ENCODE assay signal across 1 cellular context in genomic region chr15:40893733-40894688, GRCh38.
TF ChIP-seq lines count a peak whose summit lies in the region.

VPS18 (plus strand) TSS chr15:40894450; CDS start chr15:40894769, 319 bp downstream.

TF ChIP-seq in HepG2, 621 proteins besides CTCF, POLR2A, EP300 and RAD21 (continued from another document):
- TF ChIP-seq E2F5 (CRISPR knock-in tag; conservative IDR thresholded peaks at IDR 0.05) (no peak), FOXA3 (CRISPR knock-in tag; IDR thresholded peaks at IDR 0.05) (peak; percentile 40), THRA (CRISPR knock-in tag; IDR thresholded peaks at IDR 0.05; ENCODE audit: borderline replicate concordance) (no peak), ZFP36L1 (CRISPR knock-in tag; IDR thresholded peaks at IDR 0.05) (peak; percentile 56; the same call in 1 of the 2 replicates), ZNF563 (CRISPR knock-in tag; IDR thresholded peaks at IDR 0.05) (peak; percentile 25; the same call in 1 of the 2 replicates), ZNF605 (CRISPR knock-in tag; IDR thresholded peaks at IDR 0.05) (peak; percentile 60; the same call in 1 of the 2 replicates), HNF1A (IDR thresholded peaks at IDR 0.05; ENCODE audit: low read depth) (0 out of 2 replicates have a peak, but pooled peaks have one; percentile 2), HNF1A (CRISPR knock-in tag; IDR thresholded peaks at IDR 0.05; ENCODE audit: borderline replicate concordance) (no peak), ETV5 (CRISPR knock-in tag; IDR thresholded peaks at IDR 0.05; ENCODE audit: borderline replicate concordance) (peak; percentile 41; the same call in 1 of the 2 replicates), SIN3A (IDR thresholded peaks at IDR 0.05; ENCODE audit: borderline replicate concordance, low read depth, low read length) (peak; percentile 80; the same call in 1 of the 2 replicates), GFI1 (CRISPR knock-in tag; IDR thresholded peaks at IDR 0.05; ENCODE audit: borderline replicate concordance) (0 out of 2 replicates have a peak, but pooled peaks have one; percentile 59), YEATS4 (CRISPR knock-in tag; IDR thresholded peaks at IDR 0.05; ENCODE audit: borderline replicate concordance) (peak; percentile 90; the same call in 1 of the 2 replicates), ZNF24 (IDR thresholded peaks at IDR 0.05) (no peak), ZNF615 (CRISPR knock-in tag; IDR thresholded peaks at IDR 0.05; ENCODE audit: borderline replicate concordance) (no peak), ELF1 (CRISPR knock-in tag; IDR thresholded peaks at IDR 0.05) (peak; percentile 96), PAWR (CRISPR knock-in tag; IDR thresholded peaks at IDR 0.05; ENCODE audit: borderline replicate concordance) (0 out of 2 replicates have a peak, but pooled peaks have one; percentile 51), ZNF768 (CRISPR knock-in tag; IDR thresholded peaks at IDR 0.05) (peak; percentile 52; the same call in 1 of the 2 replicates), ZNF329 (CRISPR knock-in tag; IDR thresholded peaks at IDR 0.05; ENCODE audit: low read depth) (peak; percentile 41; the same call in 1 of the 2 replicates), ZSCAN21 (CRISPR knock-in tag; IDR thresholded peaks at IDR 0.05; ENCODE audit: borderline replicate concordance) (peak; percentile 77; the same call in 1 of the 2 replicates), NFATC3 (CRISPR knock-in tag; IDR thresholded peaks at IDR 0.05) (no peak), ZFP36L2 (CRISPR knock-in tag; IDR thresholded peaks at IDR 0.05) (no peak), CBFB (CRISPR knock-in tag; IDR thresholded peaks at IDR 0.05) (peak; percentile 66; the same call in 1 of the 2 replicates), TFDP2 (CRISPR knock-in tag; IDR thresholded peaks at IDR 0.05) (peak; percentile 84), ZNF251 (CRISPR knock-in tag; IDR thresholded peaks at IDR 0.05) (no peak), ONECUT2 (CRISPR knock-in tag; IDR thresholded peaks at IDR 0.05) (no peak), MAZ (IDR thresholded peaks at IDR 0.05; ENCODE audit: borderline replicate concordance, low read depth, low read length) (peak; percentile 76), MAZ (CRISPR knock-in tag; IDR thresholded peaks at IDR 0.05; ENCODE audit: low read depth) (no peak), HOXA3 (CRISPR knock-in tag; IDR thresholded peaks at IDR 0.05) (peak; percentile 94), TEAD2 (CRISPR knock-in tag; IDR thresholded peaks at IDR 0.05) (no peak), CBX1 (IDR thresholded peaks at IDR 0.05; ENCODE audit: low read depth) (peak; percentile 38), ZBTB7B (CRISPR knock-in tag; IDR thresholded peaks at IDR 0.05) (no peak), ZBTB38 (CRISPR knock-in tag; IDR thresholded peaks at IDR 0.05) (peak; percentile 65), ZNF12 (CRISPR knock-in tag; IDR thresholded peaks at IDR 0.05) (0 out of 2 replicates have a peak, but pooled peaks have one; percentile 62), ARNT (IDR thresholded peaks at IDR 0.05) (no peak), KLF6 (CRISPR knock-in tag; IDR thresholded peaks at IDR 0.05) (0 out of 2 replicates have a peak, but pooled peaks have one; percentile 21), NR2F6 (IDR thresholded peaks at IDR 0.05) (no peak), NR2F6 (CRISPR knock-in tag; IDR thresholded peaks at IDR 0.05) (peak; percentile 37; the same call in 1 of the 2 replicates), CREB1 (IDR thresholded peaks at IDR 0.05) (peak; percentile 93), CREB1 (CRISPR knock-in tag; IDR thresholded peaks at IDR 0.05) (peak; percentile 96), ISL2 (CRISPR knock-in tag; IDR thresholded peaks at IDR 0.05) (peak; percentile 17; the same call in 1 of the 2 replicates), ZNF75D (CRISPR knock-in tag; IDR thresholded peaks at IDR 0.05; ENCODE audit: borderline replicate concordance) (no peak), ZNF558 (CRISPR knock-in tag; IDR thresholded peaks at IDR 0.05; ENCODE audit: borderline replicate concordance) (peak; percentile 45; the same call in 1 of the 2 replicates), ZNF333 (CRISPR knock-in tag; IDR thresholded peaks at IDR 0.05; ENCODE audit: borderline replicate concordance) (0 out of 2 replicates have a peak, but pooled peaks have one; percentile 41), ZNF543 (CRISPR knock-in tag; IDR thresholded peaks at IDR 0.05) (no peak; the same call in 1 of the 2 replicates), ZNF709 (CRISPR knock-in tag; IDR thresholded peaks at IDR 0.05) (no peak)
- TF ChIP-seq, protein P1, sequence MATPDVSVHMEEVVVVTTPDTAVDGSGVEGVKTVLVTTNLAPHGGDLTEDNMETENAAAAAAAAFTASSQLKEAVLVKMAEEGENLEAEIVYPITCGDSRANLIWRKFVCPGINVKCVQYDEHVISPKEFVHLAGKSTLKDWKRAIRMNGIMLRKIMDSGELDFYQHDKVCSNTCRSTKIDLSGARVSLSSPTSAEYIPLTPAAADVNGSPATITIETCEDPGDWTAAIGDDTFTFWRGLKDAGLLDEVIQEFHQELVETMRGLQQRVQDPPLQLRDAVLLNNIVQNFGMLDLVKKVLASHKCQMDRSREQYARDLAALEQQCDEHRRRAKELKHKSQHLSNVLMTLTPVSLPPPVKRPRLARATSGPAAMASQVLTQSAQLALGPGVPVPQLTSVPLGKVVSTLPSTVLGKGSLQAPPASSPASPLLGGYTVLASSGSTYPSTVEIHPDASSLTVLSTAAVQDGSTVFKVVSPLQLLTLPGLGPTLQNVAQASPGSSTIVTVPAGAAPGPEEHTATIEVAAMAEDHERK (CRISPR knock-in tag; IDR thresholded peaks at IDR 0.05; ENCODE audit: low read depth), result peak; percentile 88
- TF ChIP-seq, protein P2, sequence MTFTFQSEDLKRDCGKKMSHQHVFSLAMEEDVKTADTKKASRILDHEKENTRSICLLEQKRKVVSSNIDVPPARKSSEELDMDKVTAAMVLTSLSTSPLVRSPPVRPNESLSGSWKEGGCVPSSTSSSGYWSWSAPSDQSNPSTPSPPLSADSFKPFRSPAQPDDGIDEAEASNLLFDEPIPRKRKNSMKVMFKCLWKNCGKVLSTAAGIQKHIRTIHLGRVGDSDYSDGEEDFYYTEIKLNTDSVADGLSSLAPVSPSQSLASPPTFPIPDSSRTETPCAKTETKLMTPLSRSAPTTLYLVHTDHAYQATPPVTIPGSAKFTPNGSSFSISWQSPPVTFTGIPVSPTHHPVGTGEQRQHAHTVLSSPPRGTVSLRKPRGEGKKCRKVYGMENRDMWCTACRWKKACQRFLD (CRISPR knock-in tag; IDR thresholded peaks at IDR 0.05; ENCODE audit: borderline replicate concordance), result no peak
- TF ChIP-seq, protein P3, sequence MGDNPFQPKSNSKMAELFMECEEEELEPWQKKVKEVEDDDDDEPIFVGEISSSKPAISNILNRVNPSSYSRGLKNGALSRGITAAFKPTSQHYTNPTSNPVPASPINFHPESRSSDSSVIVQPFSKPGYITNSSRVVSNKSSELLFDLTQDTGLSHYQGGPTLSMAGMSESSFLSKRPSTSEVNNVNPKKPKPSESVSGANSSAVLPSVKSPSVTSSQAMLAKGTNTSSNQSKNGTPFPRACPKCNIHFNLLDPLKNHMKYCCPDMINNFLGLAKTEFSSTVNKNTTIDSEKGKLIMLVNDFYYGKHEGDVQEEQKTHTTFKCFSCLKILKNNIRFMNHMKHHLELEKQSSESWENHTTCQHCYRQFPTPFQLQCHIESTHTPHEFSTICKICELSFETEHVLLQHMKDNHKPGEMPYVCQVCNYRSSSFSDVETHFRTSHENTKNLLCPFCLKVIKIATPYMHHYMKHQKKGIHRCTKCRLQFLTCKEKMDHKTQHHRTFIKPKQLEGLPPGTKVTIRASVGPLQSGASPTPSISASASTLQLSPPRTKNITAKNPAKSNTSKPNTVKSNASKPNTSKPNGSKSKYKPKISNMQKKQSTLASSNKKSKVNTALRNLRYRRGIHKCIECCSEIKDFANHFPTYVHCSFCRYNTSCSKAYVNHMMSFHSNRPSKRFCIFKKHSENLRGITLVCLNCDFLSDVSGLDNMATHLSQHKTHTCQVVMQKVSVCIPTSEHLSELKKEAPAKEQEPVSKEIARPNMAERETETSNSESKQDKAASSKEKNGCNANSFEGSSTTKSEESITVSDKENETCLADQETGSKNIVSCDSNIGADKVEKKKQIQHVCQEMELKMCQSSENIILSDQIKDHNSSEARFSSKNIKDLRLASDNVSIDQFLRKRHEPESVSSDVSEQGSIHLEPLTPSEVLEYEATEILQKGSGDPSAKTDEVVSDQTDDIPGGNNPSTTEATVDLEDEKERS (CRISPR knock-in tag; IDR thresholded peaks at IDR 0.05), result no peak
- TF ChIP-seq, protein P4, sequence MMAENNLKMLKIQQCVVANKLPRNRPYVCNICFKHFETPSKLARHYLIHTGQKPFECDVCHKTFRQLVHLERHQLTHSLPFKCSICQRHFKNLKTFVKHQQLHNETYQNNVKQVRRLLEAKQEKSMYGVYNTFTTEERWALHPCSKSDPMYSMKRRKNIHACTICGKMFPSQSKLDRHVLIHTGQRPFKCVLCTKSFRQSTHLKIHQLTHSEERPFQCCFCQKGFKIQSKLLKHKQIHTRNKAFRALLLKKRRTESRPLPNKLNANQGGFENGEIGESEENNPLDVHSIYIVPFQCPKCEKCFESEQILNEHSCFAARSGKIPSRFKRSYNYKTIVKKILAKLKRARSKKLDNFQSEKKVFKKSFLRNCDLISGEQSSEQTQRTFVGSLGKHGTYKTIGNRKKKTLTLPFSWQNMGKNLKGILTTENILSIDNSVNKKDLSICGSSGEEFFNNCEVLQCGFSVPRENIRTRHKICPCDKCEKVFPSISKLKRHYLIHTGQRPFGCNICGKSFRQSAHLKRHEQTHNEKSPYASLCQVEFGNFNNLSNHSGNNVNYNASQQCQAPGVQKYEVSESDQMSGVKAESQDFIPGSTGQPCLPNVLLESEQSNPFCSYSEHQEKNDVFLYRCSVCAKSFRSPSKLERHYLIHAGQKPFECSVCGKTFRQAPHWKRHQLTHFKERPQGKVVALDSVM (CRISPR knock-in tag; IDR thresholded peaks at IDR 0.05), result 0 out of 2 replicates have a peak, but pooled peaks have one; percentile 26
- TF ChIP-seq, protein P5, sequence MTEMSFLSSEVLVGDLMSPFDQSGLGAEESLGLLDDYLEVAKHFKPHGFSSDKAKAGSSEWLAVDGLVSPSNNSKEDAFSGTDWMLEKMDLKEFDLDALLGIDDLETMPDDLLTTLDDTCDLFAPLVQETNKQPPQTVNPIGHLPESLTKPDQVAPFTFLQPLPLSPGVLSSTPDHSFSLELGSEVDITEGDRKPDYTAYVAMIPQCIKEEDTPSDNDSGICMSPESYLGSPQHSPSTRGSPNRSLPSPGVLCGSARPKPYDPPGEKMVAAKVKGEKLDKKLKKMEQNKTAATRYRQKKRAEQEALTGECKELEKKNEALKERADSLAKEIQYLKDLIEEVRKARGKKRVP (CRISPR knock-in tag; IDR thresholded peaks at IDR 0.05), result no peak
